Comparison of ENCODE assay signal across 14 cellular contexts in genomic region chr7:100484636-100485114, GRCh38. TPM values are rescaled to one million over a fixed set of nuclear protein-coding genes. Genes with fewer than 3 reads are reported as not detected.
DNase-seq lines count a peak whose midpoint lies in the region; ATAC-seq and TF ChIP-seq lines count a peak whose summit lies in the region.
"Had no signal": no experiment of that assay in that cellular context is flagged by ENCODE, and none has a peak within 500 bp of the region (broad histone marks: within the 10 kb centered on the region; RNA-seq: fewer than 3 reads in every experiment).

No MANE protein-coding gene starts in this region.

- POLR2A ChIA-PET in CD4-positive, alpha-beta T cell (lab: Charles Lee) = no interaction called here

- no peaks in the 10 kb centered on the region for H3K27me3 ChIP-seq in CD4-positive, alpha-beta T cell (ENCODE audit: control insufficient read depth, insufficient read depth, low read length)
- H3K27me3 ChIP-seq in HUES48 (ENCODE audit: control insufficient read depth, insufficient read depth, low read length) (no peaks in the 10 kb centered on the region), dorsolateral prefrontal cortex (no peaks in the 10 kb centered on the region), spleen (replicated peaks in 1 of 7) (peaks cover 0 to 11% (median 0%) of the 10 kb centered on the region in 7 donors)

- no peak overlapping the region for H3K27ac ChIP-seq in CD4-positive, alpha-beta T cell (ENCODE audit: low read depth, low read length)
- H3K27ac ChIP-seq in HUES48 (ENCODE audit: low read depth, low read length) (no peak overlapping the region), dorsolateral prefrontal cortex (peak overlapping the region in 50 of 59 donors; percentile 1 to 90 (median 78)), spleen (peak overlapping the region in 2 of 8 donors; percentile 62 to 68)
- H3K27ac ChIP-seq: left lung had no signal

- WGBS in spleen, 5 donors = 85 to 93% (median 86%) methylated on average over 8 of the region's 8 CpGs

- peak overlapping the region; percentile 71 for H3K4me3 Mint-ChIP-seq in CD4-positive, alpha-beta T cell
- peak overlapping the region; percentile 87 for H3K4me3 Mint-ChIP-seq in neural crest cell

- no peak for DNase-seq in CD4-positive, alpha-beta T cell
- DNase-seq in dorsolateral prefrontal cortex (no peak), neural crest cell (ENCODE audit: low read depth, low spot score) (no peak), amniotic stem cell (lab: John Stamatoyannopoulos, UW) (no peak), spleen (no peak), UCSD-AML1 (lab: John Stamatoyannopoulos, UW; ENCODE audit: unreplicated experiment) (no peak)
- no peak for DNase-seq in activated CD4-positive, alpha-beta T cell treated with anti-CD3 and anti-CD28 coated beads for 4 hours
- DNase-seq: GF-D8; left lung; NCI-H524 treated with DMSO at 0.1 percent for 48 hours; stimulated activated naive CD4-positive, alpha-beta T cell treated with Interleukin-2 at 50 U/mL for 16 hours had no signal

- peaks cover 22% of the 10 kb centered on the region for H3K4me1 Mint-ChIP-seq in CD4-positive, alpha-beta T cell (ENCODE audit: low read depth)
- H3K4me1 Mint-ChIP-seq in neural crest cell = peaks cover 36% of the 10 kb centered on the region

- no peaks in the 10 kb centered on the region for H3K9me3 ChIP-seq in CD4-positive, alpha-beta T cell (ENCODE audit: control insufficient read depth, low read length)
- H3K9me3 ChIP-seq in HUES48 (ENCODE audit: control insufficient read depth, insufficient read depth, low read length) (no peaks in the 10 kb centered on the region), spleen (no peaks in the 10 kb centered on the region)
- H3K9me3 ChIP-seq: left lung had no signal

- H3K4me1 ChIP-seq in HUES48 (ENCODE audit: control insufficient read depth, insufficient read depth, low read length) (peaks cover 12% of the 10 kb centered on the region), spleen (peaks cover 9 to 45% (median 20%) of the 10 kb centered on the region in 6 donors)

- no peaks in the 10 kb centered on the region for H3K27me3 Mint-ChIP-seq in CD4-positive, alpha-beta T cell
- no peaks in the 10 kb centered on the region for H3K27me3 Mint-ChIP-seq in neural crest cell (ENCODE audit: low read depth)

- no peak for TF ChIP-seq CTCF in CD4-positive, alpha-beta T cell (IDR thresholded peaks at IDR 0.05)
- TF ChIP-seq CTCF in dorsolateral prefrontal cortex (IDR thresholded peaks at IDR 0.05 in 54 of 56, conservative IDR thresholded peaks at IDR 0.05 in 2 of 56; ENCODE audit: low read depth in 1 of 56, partially characterized antibody in 56 of 56) (no peak), neural crest cell (conservative IDR thresholded peaks at IDR 0.05) (no peak), spleen (IDR thresholded peaks at IDR 0.05 in 8 of 11, conservative IDR thresholded peaks at IDR 0.05 in 3 of 11) (no peak)

- H3K9me3 Mint-ChIP-seq in CD4-positive, alpha-beta T cell = no peaks in the 10 kb centered on the region
- H3K9me3 Mint-ChIP-seq in neural crest cell = no peaks in the 10 kb centered on the region

- peak overlapping the region; percentile 76; the same call in 1 of the 2 replicates for H3K4me3 ChIP-seq in HUES48 (ENCODE audit: low read depth, low read length)
- H3K4me3 ChIP-seq in dorsolateral prefrontal cortex = peak overlapping the region; percentile 3 to 81 (median 65)
- H3K4me3 ChIP-seq in spleen = peak overlapping the region in 2 of 8 donors; percentile 66 to 85

- no peaks in the 10 kb centered on the region for H3K36me3 Mint-ChIP-seq in CD4-positive, alpha-beta T cell (ENCODE audit: low read depth)
- H3K36me3 Mint-ChIP-seq in neural crest cell (ENCODE audit: low read depth) = no peaks in the 10 kb centered on the region

- intact Hi-C loops in CD4-positive, alpha-beta T cell (cut with DNase I, micrococcal nuclease) = loop anchor here in 1 of 2 experiments (5.0 kb wide), 2 partner anchors 53 to 208 kb away; partner anchors contain the start of genes AGFG2 and GIGYF1
- intact Hi-C loops in dorsolateral prefrontal cortex (cut with DNase I) = loop anchor here (5.0 to 10.0 kb wide), 2 partner anchors 58 to 370 kb away; partner anchors contain the start of gene SLC12A9 (in 1 of the 2)
- intact Hi-C loops in spleen (cut with DNase I; ENCODE audit: low total_unique reads) = no loop called here

- peak overlapping the region; percentile 27 for H3K27ac Mint-ChIP-seq in CD4-positive, alpha-beta T cell
- no peak overlapping the region for H3K27ac Mint-ChIP-seq in neural crest cell (ENCODE audit: unreplicated experiment)

- CTCF ChIA-PET in CD4-positive, alpha-beta T cell (lab: Charles Lee) = interaction anchor here (1.0 kb wide), 2 partner anchors 16 to 75 kb away, joined by 3 read pairs; no protein-coding TSS in a partner anchor

- H3K9ac ChIP-seq in HUES48 (ENCODE audit: low read depth, low read length) = no peak overlapping the region

- peak; percentile 5 for ATAC-seq in CD4-positive, alpha-beta T cell (ENCODE audit: poor library complexity)
- ATAC-seq: left lung had no signal

- TF ChIP-seq POLR2A in spleen (IDR thresholded peaks at IDR 0.05) = no peak

- H3K36me3 ChIP-seq in HUES48 (ENCODE audit: control insufficient read depth, insufficient read depth, low read length) (peaks cover 5% of the 10 kb centered on the region; the same call in 1 of the 2 replicates), spleen (no peaks in the 10 kb centered on the region)
- H3K36me3 ChIP-seq: left lung had no signal

RNA-seq across cellular contexts. Expression of gene NYAP1, which starts 0.9 kb away (rescaled TPM):
- under 1 TPM; 0.66 to 0.75 TPM for total RNA-seq in CD4-positive, alpha-beta T cell
- total RNA-seq in dorsolateral prefrontal cortex (10 to 100 TPM; 19.9 to 89.5 (median 61.4) TPM), neural crest cell (4.8 and 5.2 TPM in 2 replicates), spleen (1 to 10 TPM in 3 of 7 donors, under 1 TPM in 3, not detected in 1; 0.32 to 2.1 (median 1.2) TPM)
- under 1 TPM; 0.07 to 0.54 (median 0.14) TPM for polyA plus RNA-seq in spleen
- total RNA-seq: T-helper 2 cell treated with Interferon-gamma antibody and Interleukin-4, amounts not matched to agents 100 ng/mL and 5 ng/mL, for 36 hours had no signal

RNA-seq across cellular contexts. Expression of gene TSC22D4, which starts 5.7 kb away (rescaled TPM):
- 10 to 100 TPM; 34.6 to 36.5 TPM for total RNA-seq in CD4-positive, alpha-beta T cell
- 100 to 1,000 TPM; 142 to 595 (median 270) TPM for total RNA-seq in dorsolateral prefrontal cortex
- total RNA-seq in neural crest cell = 28.8 and 32.8 TPM in 2 replicates
- total RNA-seq in spleen = 100 to 1,000 TPM in 3 of 7 donors, 10 to 100 TPM in 4; 67.1 to 119 (median 98.8) TPM
- 100 to 1,000 TPM in 1 of 3 donors, 10 to 100 TPM in 2; 57.2 to 105 (median 83.9) TPM for polyA plus RNA-seq in spleen

RNA-seq across cellular contexts. Expression of gene SPACDR, which starts 20.6 kb away (rescaled TPM):
- total RNA-seq in CD4-positive, alpha-beta T cell = under 1 TPM; 0.64 to 0.93 TPM
- total RNA-seq in dorsolateral prefrontal cortex (10 to 100 TPM in 34 of 120 experiments, 1 to 10 TPM in 85, not detected in 1; 1.4 to 43.4 (median 7.0) TPM), neural crest cell (1.0 and 1.4 TPM in 2 replicates), spleen (1 to 10 TPM in 5 of 7 donors, not detected in 2; 1.3 to 4.6 (median 1.9) TPM)
- polyA plus RNA-seq in spleen = 1 to 10 TPM in 2 of 3 donors, under 1 TPM in 1; 0.65 to 2.1 (median 1.2) TPM
- total RNA-seq: epithelial cell of proximal tubule had no signal

RNA-seq across cellular contexts. Expression of gene PPP1R35, which starts 48.4 kb away (rescaled TPM):
- total RNA-seq in CD4-positive, alpha-beta T cell = 10 to 100 TPM; 42.9 to 47.0 TPM
- total RNA-seq in dorsolateral prefrontal cortex (10 to 100 TPM in 117 of 120 experiments, 1 to 10 TPM in 3; 6.8 to 26.4 (median 17.4) TPM), neural crest cell (39.5 and 42.1 TPM in 2 replicates), spleen (10 to 100 TPM; 46.7 to 63.8 (median 57.7) TPM)
- polyA plus RNA-seq in spleen = 100 to 1,000 TPM in 2 of 3 donors, 10 to 100 TPM in 1; 87.6 to 111 (median 111) TPM

RNA-seq across cellular contexts. Expression of gene AGFG2, which starts 54.3 kb away (rescaled TPM):
- 1 to 10 TPM; 6.6 to 9.9 TPM for total RNA-seq in CD4-positive, alpha-beta T cell
- 100 to 1,000 TPM in 1 of 120 experiments, 10 to 100 TPM in 119; 26.9 to 118 (median 44.7) TPM for total RNA-seq in dorsolateral prefrontal cortex
- total RNA-seq in neural crest cell = 11.6 and 13.3 TPM in 2 replicates
- 100 to 1,000 TPM in 1 of 7 donors, 10 to 100 TPM in 6; 28.2 to 110 (median 52.3) TPM for total RNA-seq in spleen
- polyA plus RNA-seq in spleen = 10 to 100 TPM; 14.2 to 57.1 (median 17.4) TPM

Comparison
In these comparisons a context has a peak if more than half of its experiments do, and no peak if none do; other contexts are left out.
1. H3K27ac ChIP-seq: peak in dorsolateral prefrontal cortex (50 of 59); none in CD4-positive, alpha-beta T cell (single experiment) and HUES48 (single experiment).